ENCODE assay signal across 2 cellular contexts in the genomic region with DNA sequence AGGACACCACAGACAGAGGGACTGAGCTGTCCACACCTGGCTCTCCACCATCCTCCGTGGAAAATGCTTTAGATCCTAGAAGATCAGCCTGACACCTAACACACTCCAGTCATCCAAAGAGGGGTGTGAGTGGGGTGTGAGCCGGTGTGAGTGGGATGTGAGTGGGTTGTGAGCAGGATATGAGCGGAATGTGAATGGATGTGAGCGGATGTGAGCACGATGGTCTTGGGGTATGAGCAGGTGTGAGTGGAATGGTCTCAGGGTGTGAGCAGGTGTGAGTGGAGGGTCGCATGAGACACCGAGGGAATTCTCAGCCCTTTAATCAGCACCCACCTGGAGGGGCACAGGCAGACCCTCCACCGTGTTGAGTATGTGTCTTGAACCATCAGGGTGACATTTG.
TF ChIP-seq lines count a peak whose summit lies in the region.

No MANE protein-coding gene starts in this region.

TF ChIP-seq in HEK293, 187 proteins besides CTCF, POLR2A, EP300 and RAD21:
- TF ChIP-seq ZNF626 (tag by site-specific recombination; IDR thresholded peaks at IDR 0.05) (no peak), HOXC10 (CRISPR knock-in tag; IDR thresholded peaks at IDR 0.05) (no peak), ZNF341 (tag by site-specific recombination; IDR thresholded peaks at IDR 0.05; ENCODE audit: low read depth) (no peak), ZNF292 (tag by site-specific recombination; IDR thresholded peaks at IDR 0.05; ENCODE audit: borderline replicate concordance, low read depth) (no peak), EGR2 (tag by site-specific recombination; IDR thresholded peaks at IDR 0.05; ENCODE audit: low read depth) (peak; percentile 72; the same call in 1 of the 2 replicates), MYNN (tag by site-specific recombination; IDR thresholded peaks at IDR 0.05; ENCODE audit: borderline replicate concordance) (no peak), ZFHX2 (tag by site-specific recombination; conservative IDR thresholded peaks at IDR 0.05) (peak; percentile 60; the same call in 1 of the 2 replicates), ZNF157 (tag by site-specific recombination; IDR thresholded peaks at IDR 0.05) (no peak), REPIN1 (tag by site-specific recombination; IDR thresholded peaks at IDR 0.05; ENCODE audit: low read depth) (no peak), KLF16 (tag by site-specific recombination; IDR thresholded peaks at IDR 0.05) (no peak), BCL11B (tag by site-specific recombination; IDR thresholded peaks at IDR 0.05; ENCODE audit: low read depth) (no peak), ZXDB (tag by site-specific recombination; IDR thresholded peaks at IDR 0.05) (no peak), ZSCAN23 (tag by site-specific recombination; IDR thresholded peaks at IDR 0.05) (no peak), ZNF202 (tag by site-specific recombination; IDR thresholded peaks at IDR 0.05; ENCODE audit: borderline replicate concordance) (no peak)
- TF ChIP-seq, protein P1, sequence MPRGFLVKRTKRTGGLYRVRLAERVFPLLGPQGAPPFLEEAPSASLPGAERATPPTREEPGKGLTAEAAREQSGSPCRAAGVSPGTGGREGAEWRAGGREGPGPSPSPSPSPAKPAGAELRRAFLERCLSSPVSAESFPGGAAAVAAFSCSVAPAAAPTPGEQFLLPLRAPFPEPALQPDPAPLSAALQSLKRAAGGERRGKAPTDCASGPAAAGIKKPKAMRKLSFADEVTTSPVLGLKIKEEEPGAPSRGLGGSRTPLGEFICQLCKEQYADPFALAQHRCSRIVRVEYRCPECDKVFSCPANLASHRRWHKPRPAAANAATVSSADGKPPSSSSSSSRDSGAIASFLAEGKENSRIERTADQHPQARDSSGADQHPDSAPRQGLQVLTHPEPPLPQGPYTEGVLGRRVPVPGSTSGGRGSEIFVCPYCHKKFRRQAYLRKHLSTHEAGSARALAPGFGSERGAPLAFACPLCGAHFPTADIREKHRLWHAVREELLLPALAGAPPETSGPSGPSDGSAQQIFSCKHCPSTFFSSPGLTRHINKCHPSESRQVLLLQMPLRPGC (tag by site-specific recombination; IDR thresholded peaks at IDR 0.05), result no peak
- TF ChIP-seq, protein P2, sequence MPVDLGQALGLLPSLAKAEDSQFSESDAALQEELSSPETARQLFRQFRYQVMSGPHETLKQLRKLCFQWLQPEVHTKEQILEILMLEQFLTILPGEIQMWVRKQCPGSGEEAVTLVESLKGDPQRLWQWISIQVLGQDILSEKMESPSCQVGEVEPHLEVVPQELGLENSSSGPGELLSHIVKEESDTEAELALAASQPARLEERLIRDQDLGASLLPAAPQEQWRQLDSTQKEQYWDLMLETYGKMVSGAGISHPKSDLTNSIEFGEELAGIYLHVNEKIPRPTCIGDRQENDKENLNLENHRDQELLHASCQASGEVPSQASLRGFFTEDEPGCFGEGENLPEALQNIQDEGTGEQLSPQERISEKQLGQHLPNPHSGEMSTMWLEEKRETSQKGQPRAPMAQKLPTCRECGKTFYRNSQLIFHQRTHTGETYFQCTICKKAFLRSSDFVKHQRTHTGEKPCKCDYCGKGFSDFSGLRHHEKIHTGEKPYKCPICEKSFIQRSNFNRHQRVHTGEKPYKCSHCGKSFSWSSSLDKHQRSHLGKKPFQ (tag by site-specific recombination; IDR thresholded peaks at IDR 0.05), result peak; percentile 93
- TF ChIP-seq, protein P3, sequence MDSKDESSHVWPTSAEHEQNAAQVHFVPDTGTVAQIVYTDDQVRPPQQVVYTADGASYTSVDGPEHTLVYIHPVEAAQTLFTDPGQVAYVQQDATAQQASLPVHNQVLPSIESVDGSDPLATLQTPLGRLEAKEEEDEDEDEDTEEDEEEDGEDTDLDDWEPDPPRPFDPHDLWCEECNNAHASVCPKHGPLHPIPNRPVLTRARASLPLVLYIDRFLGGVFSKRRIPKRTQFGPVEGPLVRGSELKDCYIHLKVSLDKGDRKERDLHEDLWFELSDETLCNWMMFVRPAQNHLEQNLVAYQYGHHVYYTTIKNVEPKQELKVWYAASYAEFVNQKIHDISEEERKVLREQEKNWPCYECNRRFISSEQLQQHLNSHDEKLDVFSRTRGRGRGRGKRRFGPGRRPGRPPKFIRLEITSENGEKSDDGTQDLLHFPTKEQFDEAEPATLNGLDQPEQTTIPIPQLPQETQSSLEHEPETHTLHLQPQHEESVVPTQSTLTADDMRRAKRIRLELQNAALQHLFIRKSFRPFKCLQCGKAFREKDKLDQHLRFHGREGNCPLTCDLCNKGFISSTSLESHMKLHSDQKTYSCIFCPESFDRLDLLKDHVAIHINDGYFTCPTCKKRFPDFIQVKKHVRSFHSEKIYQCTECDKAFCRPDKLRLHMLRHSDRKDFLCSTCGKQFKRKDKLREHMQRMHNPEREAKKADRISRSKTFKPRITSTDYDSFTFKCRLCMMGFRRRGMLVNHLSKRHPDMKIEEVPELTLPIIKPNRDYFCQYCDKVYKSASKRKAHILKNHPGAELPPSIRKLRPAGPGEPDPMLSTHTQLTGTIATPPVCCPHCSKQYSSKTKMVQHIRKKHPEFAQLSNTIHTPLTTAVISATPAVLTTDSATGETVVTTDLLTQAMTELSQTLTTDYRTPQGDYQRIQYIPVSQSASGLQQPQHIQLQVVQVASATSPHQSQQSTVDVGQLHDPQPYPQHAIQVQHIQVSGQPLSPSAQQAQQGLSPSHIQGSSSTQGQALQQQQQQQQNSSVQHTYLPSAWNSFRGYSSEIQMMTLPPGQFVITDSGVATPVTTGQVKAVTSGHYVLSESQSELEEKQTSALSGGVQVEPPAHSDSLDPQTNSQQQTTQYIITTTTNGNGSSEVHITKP (tag by site-specific recombination; IDR thresholded peaks at IDR 0.05), result no peak
TF ChIP-seq in HEK293: peak in this region for 3.

TF ChIP-seq in GM12878, 131 proteins besides CTCF, POLR2A, EP300 and RAD21:
- no peak for TF ChIP-seq SUZ12 (IDR thresholded peaks at IDR 0.05; ENCODE audit: unreplicated experiment)
- TF ChIP-seq, protein P4, sequence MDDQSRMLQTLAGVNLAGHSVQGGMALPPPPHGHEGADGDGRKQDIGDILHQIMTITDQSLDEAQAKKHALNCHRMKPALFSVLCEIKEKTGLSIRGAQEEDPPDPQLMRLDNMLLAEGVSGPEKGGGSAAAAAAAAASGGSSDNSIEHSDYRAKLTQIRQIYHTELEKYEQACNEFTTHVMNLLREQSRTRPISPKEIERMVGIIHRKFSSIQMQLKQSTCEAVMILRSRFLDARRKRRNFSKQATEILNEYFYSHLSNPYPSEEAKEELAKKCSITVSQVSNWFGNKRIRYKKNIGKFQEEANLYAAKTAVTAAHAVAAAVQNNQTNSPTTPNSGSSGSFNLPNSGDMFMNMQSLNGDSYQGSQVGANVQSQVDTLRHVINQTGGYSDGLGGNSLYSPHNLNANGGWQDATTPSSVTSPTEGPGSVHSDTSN (IDR thresholded peaks at IDR 0.05; ENCODE audit: insufficient replicate concordance, low read depth, low read length), result peak; percentile 56
- TF ChIP-seq, protein P5, sequence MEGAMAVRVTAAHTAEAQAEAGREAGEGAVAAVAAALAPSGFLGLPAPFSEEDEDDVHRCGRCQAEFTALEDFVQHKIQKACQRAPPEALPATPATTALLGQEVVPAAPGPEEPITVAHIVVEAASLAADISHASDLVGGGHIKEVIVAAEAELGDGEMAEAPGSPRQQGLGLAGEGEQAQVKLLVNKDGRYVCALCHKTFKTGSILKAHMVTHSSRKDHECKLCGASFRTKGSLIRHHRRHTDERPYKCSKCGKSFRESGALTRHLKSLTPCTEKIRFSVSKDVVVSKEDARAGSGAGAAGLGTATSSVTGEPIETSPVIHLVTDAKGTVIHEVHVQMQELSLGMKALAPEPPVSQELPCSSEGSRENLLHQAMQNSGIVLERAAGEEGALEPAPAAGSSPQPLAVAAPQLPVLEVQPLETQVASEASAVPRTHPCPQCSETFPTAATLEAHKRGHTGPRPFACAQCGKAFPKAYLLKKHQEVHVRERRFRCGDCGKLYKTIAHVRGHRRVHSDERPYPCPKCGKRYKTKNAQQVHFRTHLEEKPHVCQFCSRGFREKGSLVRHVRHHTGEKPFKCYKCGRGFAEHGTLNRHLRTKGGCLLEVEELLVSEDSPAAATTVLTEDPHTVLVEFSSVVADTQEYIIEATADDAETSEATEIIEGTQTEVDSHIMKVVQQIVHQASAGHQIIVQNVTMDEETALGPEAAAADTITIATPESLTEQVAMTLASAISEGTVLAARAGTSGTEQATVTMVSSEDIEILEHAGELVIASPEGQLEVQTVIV (IDR thresholded peaks at IDR 0.05; ENCODE audit: borderline replicate concordance, partially characterized antibody), result no peak
- peak; percentile 60; the same call in 1 of the 2 replicates for TF ChIP-seq TCF3 (IDR thresholded peaks at IDR 0.05; ENCODE audit: borderline replicate concordance, insufficient read depth, low read depth, low read length)
- TF ChIP-seq PAX5 (IDR thresholded peaks at IDR 0.05; ENCODE audit: borderline replicate concordance, low read depth, low read length), result no peak
- TF ChIP-seq, protein P6, sequence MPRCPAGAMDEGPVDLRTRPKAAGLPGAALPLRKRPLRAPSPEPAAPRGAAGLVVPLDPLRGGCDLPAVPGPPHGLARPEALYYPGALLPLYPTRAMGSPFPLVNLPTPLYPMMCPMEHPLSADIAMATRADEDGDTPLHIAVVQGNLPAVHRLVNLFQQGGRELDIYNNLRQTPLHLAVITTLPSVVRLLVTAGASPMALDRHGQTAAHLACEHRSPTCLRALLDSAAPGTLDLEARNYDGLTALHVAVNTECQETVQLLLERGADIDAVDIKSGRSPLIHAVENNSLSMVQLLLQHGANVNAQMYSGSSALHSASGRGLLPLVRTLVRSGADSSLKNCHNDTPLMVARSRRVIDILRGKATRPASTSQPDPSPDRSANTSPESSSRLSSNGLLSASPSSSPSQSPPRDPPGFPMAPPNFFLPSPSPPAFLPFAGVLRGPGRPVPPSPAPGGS (IDR thresholded peaks at IDR 0.05; ENCODE audit: borderline replicate concordance, insufficient read depth, low read depth, low read length, poor library complexity, severe bottlenecking), result peak; percentile 87
